ENCODE assay signal across 8 cellular contexts in genomic region chr19:11094520-11094894, GRCh38. TPM values are rescaled to one million over a fixed set of nuclear protein-coding genes. Genes with fewer than 3 reads are reported as not detected.
DNase-seq lines count a peak whose midpoint lies in the region; ATAC-seq and TF ChIP-seq lines count a peak whose summit lies in the region.

No MANE protein-coding gene starts in this region.

- no peaks in the 10 kb centered on the region for H3K27me3 ChIP-seq in DND-41 (ENCODE audit: insufficient read depth, low read length, poor library complexity)
- no peaks in the 10 kb centered on the region for H3K27me3 ChIP-seq in SJSA1 (replicated peaks)
- no peaks in the 10 kb centered on the region for H3K27me3 ChIP-seq in esophagus muscularis mucosa
- H3K27me3 ChIP-seq in sigmoid colon, result no peaks in the 10 kb centered on the region
- no peaks in the 10 kb centered on the region for H3K27me3 ChIP-seq in neuronal stem cell (ENCODE audit: control insufficient read depth in 3 of 3, insufficient read depth in 3 of 3, low read depth in 1 of 3, low read length in 3 of 3)

- no peak overlapping the region for H3K4ac ChIP-seq in neuronal stem cell (ENCODE audit: low read length)

- H3K4me3 ChIP-seq in DND-41 (ENCODE audit: low read depth in 1 of 2, low read length in 2 of 2) (no peak overlapping the region), SJSA1 (no peak overlapping the region), esophagus muscularis mucosa (no peak overlapping the region), sigmoid colon (no peak overlapping the region), neuronal stem cell (ENCODE audit: low read length in 2 of 2) (peak overlapping the region in 1 of 2 donors; percentile 14)

- peaks cover 81% of the 10 kb centered on the region for H4K20me1 ChIP-seq in DND-41 (ENCODE audit: insufficient read depth, low read length)

- H2AFZ ChIP-seq in DND-41 (ENCODE audit: low read depth, low read length) (no peak overlapping the region), neuronal stem cell (ENCODE audit: low read length) (no peak overlapping the region)

- no peaks in the 10 kb centered on the region for H3K9me3 ChIP-seq in DND-41 (ENCODE audit: insufficient read depth, low read length, severe bottlenecking)
- no peaks in the 10 kb centered on the region for H3K9me3 ChIP-seq in SJSA1 (replicated peaks)
- H3K9me3 ChIP-seq in esophagus muscularis mucosa, result no peaks in the 10 kb centered on the region
- no peaks in the 10 kb centered on the region for H3K9me3 ChIP-seq in sigmoid colon
- no peaks in the 10 kb centered on the region for H3K9me3 ChIP-seq in neuronal stem cell (replicated peaks in 1 of 2; ENCODE audit: control insufficient read depth in 2 of 2, insufficient read depth in 1 of 2, low read depth in 1 of 2, low read length in 2 of 2)

- H2BK120ac ChIP-seq in neuronal stem cell (ENCODE audit: low read depth, low read length), result no peak overlapping the region

- TF ChIP-seq CTCF in DND-41 (IDR thresholded peaks at IDR 0.05; ENCODE audit: borderline replicate concordance, extremely low read depth, low read length, poor library complexity, severe bottlenecking), result no peak
- no peak for TF ChIP-seq CTCF in esophagus muscularis mucosa (IDR thresholded peaks at IDR 0.05)
- no peak for TF ChIP-seq CTCF in sigmoid colon (IDR thresholded peaks at IDR 0.05)

- no peak overlapping the region for H4K91ac ChIP-seq in neuronal stem cell (ENCODE audit: low read depth, low read length, poor library complexity)

- H2AK5ac ChIP-seq in neuronal stem cell (ENCODE audit: low read depth, low read length), result no peak overlapping the region

- no peak overlapping the region for H2BK5ac ChIP-seq in neuronal stem cell (ENCODE audit: low read length)

- no peak for TF ChIP-seq EP300 in esophagus muscularis mucosa (IDR thresholded peaks at IDR 0.05)
- no peak for TF ChIP-seq EP300 in sigmoid colon (IDR thresholded peaks at IDR 0.05)

- no peak overlapping the region for H3K18ac ChIP-seq in neuronal stem cell (ENCODE audit: low read length)

- H3K79me1 ChIP-seq in neuronal stem cell (ENCODE audit: low read depth, low read length), result peaks cover 5% of the 10 kb centered on the region

- no peak for TF ChIP-seq POLR2A in esophagus muscularis mucosa (IDR thresholded peaks at IDR 0.05; ENCODE audit: low read depth)
- no peak for TF ChIP-seq POLR2A in sigmoid colon (IDR thresholded peaks at IDR 0.05)

- peak overlapping the region; percentile 52 for H3K27ac ChIP-seq in DND-41 (ENCODE audit: low read length)
- peak overlapping the region; percentile 78 for H3K27ac ChIP-seq in SJSA1
- peak overlapping the region; percentile 97 to 99 (median 97) for H3K27ac ChIP-seq in esophagus muscularis mucosa (replicated peaks in 1 of 4)
- peak overlapping the region; percentile 47 to 98 (median 96) for H3K27ac ChIP-seq in sigmoid colon
- H3K27ac ChIP-seq in neuronal stem cell (replicated peaks; ENCODE audit: low read length), result no peak overlapping the region

- H3K23ac ChIP-seq in neuronal stem cell (ENCODE audit: low read depth, low read length, poor library complexity), result no peak overlapping the region

- H3K9ac ChIP-seq in DND-41 (ENCODE audit: low read depth, low read length) (no peak overlapping the region), neuronal stem cell (ENCODE audit: low read depth, low read length, poor library complexity) (no peak overlapping the region)

- no peak for ATAC-seq in DND-41 (ENCODE audit: insufficient read depth, low read depth)
- no peak for ATAC-seq in GM19035 (IDR thresholded peaks at IDR 0.05; ENCODE audit: unreplicated experiment)

- H3K4me2 ChIP-seq in DND-41 (ENCODE audit: insufficient read depth, low read length) (peak overlapping the region; percentile 23; the same call in 1 of the 2 replicates), neuronal stem cell (ENCODE audit: insufficient read depth, low read length, poor library complexity, severe bottlenecking) (no peak overlapping the region)

- H3K79me2 ChIP-seq in DND-41 (ENCODE audit: insufficient read depth, low read length), result peaks cover 98% of the 10 kb centered on the region

- no peak overlapping the region for H2BK15ac ChIP-seq in neuronal stem cell (ENCODE audit: low read length)

- WGBS in esophagus muscularis mucosa, result 74% methylated on average over 4 of the region's 4 CpGs
- 63 to 79% methylated on average over 4 of the region's 4 CpGs for WGBS in sigmoid colon, 2 donors
- WGBS in neuronal stem cell (ENCODE audit: extremely low coverage in 2 of 2, insufficient read length in 2 of 2, insufficient replicate concordance in 1 of 2), 2 donors, result no CpG with 5 or more reads among the region's 4 CpGs

- peaks cover 83% of the 10 kb centered on the region for H3K36me3 ChIP-seq in DND-41 (ENCODE audit: insufficient read depth, low read length)
- peaks cover 81% of the 10 kb centered on the region for H3K36me3 ChIP-seq in SJSA1
- H3K36me3 ChIP-seq in esophagus muscularis mucosa, result peaks cover 0 to 18% (median 5%) of the 10 kb centered on the region in 4 donors
- H3K36me3 ChIP-seq in sigmoid colon, result peaks cover 0 to 20% (median 0%) of the 10 kb centered on the region in 4 donors
- H3K36me3 ChIP-seq in neuronal stem cell (replicated peaks in 1 of 2; ENCODE audit: control insufficient read depth in 2 of 2, insufficient read depth in 2 of 2, low read length in 2 of 2), result peaks cover 36 to 91% of the 10 kb centered on the region in 2 donors

- DNase-seq in DND-41 (no peak), SJSA1 (ENCODE audit: low read depth in 1 of 2, low spot score in 2 of 2) (no peak), esophagus muscularis mucosa (ENCODE audit: extremely low spot score) (no peak), sigmoid colon (no peak), SKM-1 treated with dmso at 0.1 percent for 144 hours (lab: John Stamatoyannopoulos, UW; ENCODE audit: unreplicated experiment) (no peak), GM19240 (ENCODE audit: insufficient read length, low spot score) (no peak), neuronal stem cell (ENCODE audit: low spot score) (no peak)

- H2BK12ac ChIP-seq in neuronal stem cell (ENCODE audit: low read length), result no peak overlapping the region

- intact Hi-C loops in esophagus muscularis mucosa (cut with DNase I), result loop anchor here (5.0 to 10.0 kb wide), 2 partner anchors 43 to 60 kb away; no protein-coding TSS in a partner anchor
- intact Hi-C loops in sigmoid colon (cut with DNase I), result no loop called here

- H4K8ac ChIP-seq in neuronal stem cell (ENCODE audit: low read depth, low read length), result no peak overlapping the region

- H3K14ac ChIP-seq in neuronal stem cell (ENCODE audit: low read length), result no peak overlapping the region

- H3K4me1 ChIP-seq in DND-41 (ENCODE audit: insufficient read depth, low read length) (peaks cover 49% of the 10 kb centered on the region), SJSA1 (replicated peaks) (peaks cover 55% of the 10 kb centered on the region), esophagus muscularis mucosa (peaks cover 54 to 81% (median 71%) of the 10 kb centered on the region in 4 donors), sigmoid colon (peaks cover 0 to 54% (median 44%) of the 10 kb centered on the region in 4 donors), neuronal stem cell (ENCODE audit: control insufficient read depth in 2 of 2, insufficient read depth in 1 of 2, low read depth in 1 of 2, low read length in 2 of 2) (peaks cover 5 to 7% of the 10 kb centered on the region in 2 donors)

RNA-seq across cellular contexts. Expression of gene LDLR, which starts 5.2 kb away (rescaled TPM):
- 90.0 and 115 TPM in 2 replicates for total RNA-seq in SJSA1 (2014; rRNA removed; shearing (Covaris generic))
- 100 to 1,000 TPM in 1 of 4 donors, 10 to 100 TPM in 3; 14.2 to 258 (median 47.5) TPM for total RNA-seq in esophagus muscularis mucosa
- 100 to 1,000 TPM in 1 of 4 donors, 10 to 100 TPM in 1, 1 to 10 TPM in 2; 7.1 to 139 (median 15.0) TPM for total RNA-seq in sigmoid colon
- 10 to 100 TPM; 20.4 to 76.0 (median 20.6) TPM for polyA plus RNA-seq in sigmoid colon
- polyA plus RNA-seq in neuronal stem cell (2013, experiment 1 of 2), result 54.8 TPM
- polyA plus RNA-seq in neuronal stem cell (2013, experiment 2 of 2), result 55.5 TPM
